Comparison of ENCODE assay signal across 6 cellular contexts in the genomic region with DNA sequence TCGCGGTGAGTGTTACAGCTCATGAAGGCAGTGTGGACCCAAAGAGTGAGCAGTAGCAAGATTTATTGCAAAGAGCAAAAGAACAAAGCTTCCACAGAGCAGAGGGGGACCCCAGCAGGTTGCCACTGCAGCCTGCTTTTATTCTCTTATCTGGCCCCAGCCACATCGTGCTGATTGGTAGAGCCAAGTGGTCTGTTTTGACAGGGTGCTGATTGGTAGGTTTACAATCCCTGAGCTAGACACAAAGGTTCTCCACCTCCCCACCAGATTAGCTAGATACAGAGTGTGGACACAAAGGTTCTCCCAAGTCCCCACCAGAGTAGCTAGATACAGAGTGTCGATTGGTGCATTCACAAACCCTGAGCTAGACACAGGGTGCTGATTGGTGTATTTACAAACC.
DNase-seq lines count a peak whose midpoint lies in the region; ATAC-seq and TF ChIP-seq lines count a peak whose summit lies in the region.
"Not testable (repeated sequence)": the region's sequence is repeated elsewhere in the genome, so short reads cannot be mapped to it uniquely, and the experiment has no call there.

No MANE protein-coding gene starts in this region.

- H3K4me1 Mint-ChIP-seq in GM23338; glutamatergic neuron (ENCODE audit: low read depth, unreplicated experiment); type B pancreatic cell (ENCODE audit: unreplicated experiment): not testable (repeated sequence)
- H3K4me1 Mint-ChIP-seq in WTC11 = peaks cover 23% of the 10 kb centered on the region; the same call in 1 of the 2 replicates

- not testable (repeated sequence) for H3K36me3 ChIP-seq in GM23338 (ENCODE audit: insufficient read depth)

- not testable (repeated sequence) for H3K27ac Mint-ChIP-seq in GM23338; WTC11; glutamatergic neuron (ENCODE audit: unreplicated experiment); type B pancreatic cell

- H3K4me1 ChIP-seq in GM23338 (ENCODE audit: insufficient read depth) = not testable (repeated sequence)

- intact Hi-C loops in posterior vena cava (cut with DNase I) = not testable (repeated sequence)

- POLR2A ChIA-PET in WTC11 (lab: Charles Lee) = not testable (repeated sequence)

- CTCF ChIA-PET in WTC11 (lab: Charles Lee) = not testable (repeated sequence)

- not testable (repeated sequence) for TF ChIP-seq CTCF in GM23338 (conservative IDR thresholded peaks at IDR 0.05; ENCODE audit: low read depth in 2 of 2); WTC11 (IDR thresholded peaks at IDR 0.05); glutamatergic neuron (IDR thresholded peaks at IDR 0.05; ENCODE audit: partially characterized antibody, unreplicated experiment); type B pancreatic cell (conservative IDR thresholded peaks at IDR 0.05)

- peak overlapping the region; percentile 41; the same call in 1 of the 2 replicates for H3K4me3 ChIP-seq in GM23338

- DNase-seq in GM23338 (ENCODE audit: low spot score); WTC11 (ENCODE audit: low spot score); glutamatergic neuron; type B pancreatic cell (ENCODE audit: extremely low spot score, unreplicated experiment): not testable (repeated sequence)
- peak; percentile 14 to 31 for DNase-seq in NCI-H1930 (lab: John Stamatoyannopoulos, UW)
- DNase-seq in posterior vena cava (ENCODE audit: low spot score) = peak; percentile 34

- H3K4me2 ChIP-seq in GM23338 = peak overlapping the region; percentile 67; the same call in 1 of the 2 replicates

- not testable (repeated sequence) for H3K9me2 ChIP-seq in GM23338 (ENCODE audit: insufficient read depth)

- H3K9me3 Mint-ChIP-seq in GM23338; glutamatergic neuron (ENCODE audit: unreplicated experiment); type B pancreatic cell: not testable (repeated sequence)
- H3K9me3 Mint-ChIP-seq in WTC11 = peaks cover 10% of the 10 kb centered on the region

- ATAC-seq in GM23338, WTC11: not testable (repeated sequence)

- H4K20me1 ChIP-seq in GM23338 (replicated peaks; ENCODE audit: insufficient read depth) = not testable (repeated sequence)

- H3K27ac ChIP-seq in GM23338 (ENCODE audit: low read depth) = not testable (repeated sequence)

- H3K4me3 Mint-ChIP-seq in GM23338, WTC11: not testable (repeated sequence)
- H3K4me3 Mint-ChIP-seq in glutamatergic neuron (ENCODE audit: unreplicated experiment) (peak overlapping the region; percentile 15), type B pancreatic cell (peak overlapping the region; percentile 14)

- H3K27me3 Mint-ChIP-seq in GM23338 (ENCODE audit: insufficient read depth, low read depth, poor library complexity); WTC11 (ENCODE audit: low read depth); glutamatergic neuron (ENCODE audit: unreplicated experiment); type B pancreatic cell: not testable (repeated sequence)

- not testable (repeated sequence) for H3F3A ChIP-seq in GM23338 (replicated peaks; ENCODE audit: low read depth)

- H3K36me3 Mint-ChIP-seq in GM23338 (ENCODE audit: low read depth); WTC11; glutamatergic neuron (ENCODE audit: unreplicated experiment); type B pancreatic cell: not testable (repeated sequence)

- H2AFZ ChIP-seq in GM23338 = peak overlapping the region; percentile 53; the same call in 1 of the 2 replicates

- H3K27me3 ChIP-seq in GM23338 (ENCODE audit: insufficient read depth) = not testable (repeated sequence)

- not testable (repeated sequence) for H3K79me2 ChIP-seq in GM23338 (replicated peaks; ENCODE audit: insufficient read depth)

TF ChIP-seq in WTC11, 78 proteins besides CTCF, POLR2A, EP300 and RAD21:
- 0 out of 2 replicates have a peak, but pooled peaks have one; percentile 18 for TF ChIP-seq NFYB (CRISPR knock-in tag; conservative IDR thresholded peaks at IDR 0.05; ENCODE audit: low read depth)
